ENCODE assay signal across 10 cellular contexts in the genomic region with DNA sequence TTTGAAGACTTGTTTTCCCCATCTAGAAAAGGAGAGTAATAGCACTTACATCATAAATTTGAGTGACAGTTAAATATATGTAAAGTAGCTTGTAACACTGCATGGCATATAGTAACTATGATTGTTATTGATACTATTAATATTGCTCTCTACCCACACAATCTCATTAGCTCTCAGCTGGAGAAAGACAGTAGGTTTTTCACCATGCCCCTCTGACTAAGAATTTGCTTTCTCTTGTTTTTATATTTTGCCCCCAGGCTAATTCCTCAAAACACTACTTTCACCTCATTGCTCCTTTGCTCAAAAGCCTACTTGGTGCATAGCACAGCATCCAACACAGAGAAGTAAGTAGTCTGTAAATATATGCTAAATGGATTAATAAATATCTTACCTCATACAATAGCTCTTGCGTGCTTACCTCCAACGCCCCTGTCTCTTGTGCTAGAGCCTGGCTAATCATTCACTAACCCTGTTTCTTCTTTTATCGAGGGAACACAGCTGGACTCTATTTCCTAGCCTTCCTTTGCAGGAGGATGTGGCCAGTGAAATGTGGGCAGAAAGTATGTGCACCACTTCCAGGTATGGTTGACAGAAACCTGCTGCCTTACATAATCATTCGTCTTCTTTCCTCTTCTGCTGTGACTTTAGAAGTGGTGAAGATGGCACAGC.
DNase-seq lines count a peak whose midpoint lies in the region; ATAC-seq and TF ChIP-seq lines count a peak whose summit lies in the region.
"Had no signal": no experiment of that assay in that cellular context is flagged by ENCODE, and none has a peak within 500 bp of the region (broad histone marks: within the 10 kb centered on the region; RNA-seq: fewer than 3 reads in every experiment).

No MANE protein-coding gene starts in this region.

- H3K27ac ChIP-seq in OCI-LY7 (ENCODE audit: low read depth, low read length, poor library complexity, severe bottlenecking): peak overlapping the region; percentile 71
- H3K27ac ChIP-seq: lower lobe of right lung had no signal

- no peaks in the 10 kb centered on the region for H3K9me2 ChIP-seq in OCI-LY7 (ENCODE audit: insufficient read depth, low read length)

- no peak overlapping the region for H3K4me3 ChIP-seq in OCI-LY7 (ENCODE audit: low read depth, low read length, poor library complexity, severe bottlenecking)
- H3K4me3 ChIP-seq: lower lobe of right lung had no signal

- no peaks in the 10 kb centered on the region for H3K9me3 ChIP-seq in OCI-LY7 (ENCODE audit: low read length)
- H3K9me3 ChIP-seq: lower lobe of right lung had no signal

- no peaks in the 10 kb centered on the region for H3K36me3 ChIP-seq in OCI-LY7 (ENCODE audit: insufficient read depth, low read length)
- H3K36me3 ChIP-seq: lower lobe of right lung had no signal

- no peaks in the 10 kb centered on the region for H4K20me1 ChIP-seq in OCI-LY7 (ENCODE audit: insufficient read depth, low read length)

- H3K4me3 Mint-ChIP-seq in natural killer cell treated with Interleukin-12 subunit alpha and Interleukin-12 subunit beta and Interleukin-15 and Interleukin-18, amount 100 ng/mL, for 72 hours: peak overlapping the region; percentile 47

- peaks cover 67% of the 10 kb centered on the region for H3K4me1 ChIP-seq in OCI-LY7 (ENCODE audit: insufficient read depth, low read length, poor library complexity, severe bottlenecking)
- H3K4me1 ChIP-seq: lower lobe of right lung had no signal

- H3K36me3 Mint-ChIP-seq in natural killer cell treated with Interleukin-12 subunit alpha and Interleukin-12 subunit beta and Interleukin-15 and Interleukin-18, amount 100 ng/mL, for 72 hours: no peaks in the 10 kb centered on the region

- peak overlapping the region; percentile 55 for H3K4me2 ChIP-seq in OCI-LY7 (ENCODE audit: low read length)

- H3K79me2 ChIP-seq in OCI-LY7 (ENCODE audit: insufficient read depth, low read depth, low read length): no peaks in the 10 kb centered on the region

- CTCF ChIA-PET in OCI-LY7 (lab: Charles Lee; ENCODE audit: unreplicated experiment): no interaction called here

- TF ChIP-seq CTCF in OCI-LY7 (conservative IDR thresholded peaks at IDR 0.05; ENCODE audit: low read length): no peak

- ATAC-seq in GM19035 (IDR thresholded peaks at IDR 0.05; ENCODE audit: unreplicated experiment) (peak; percentile 59), HG02852 (IDR thresholded peaks at IDR 0.05; ENCODE audit: unreplicated experiment) (peak; percentile 53), GM18868 (IDR thresholded peaks at IDR 0.05; ENCODE audit: unreplicated experiment) (no peak)
- peak in 1 of 2 donors; percentile 36 for ATAC-seq in natural killer cell treated with Interleukin-12 subunit alpha and Interleukin-12 subunit beta and Interleukin-15 and Interleukin-18, amount 100 ng/mL, for 72 hours

- DNase-seq in OCI-LY7 (ENCODE audit: low spot score) (peak; percentile 50), H4 (ENCODE audit: low spot score) (no peak), AG08396 (ENCODE audit: low spot score) (no peak)
- DNase-seq in natural killer cell treated with Interleukin-12 subunit alpha and Interleukin-12 subunit beta and Interleukin-15 and Interleukin-18, amount 100 ng/mL, for 72 hours (ENCODE audit: low spot score): no peak
- no peak for DNase-seq in NK-92 treated with Interleukin-12 subunit alpha and Interleukin-12 subunit beta, amount 100 ng/mL, for 24 hours (lab: John Stamatoyannopoulos, UW)
- DNase-seq: IMR-90, lower lobe of right lung had no signal

- peaks cover 4% of the 10 kb centered on the region for H3K9me3 Mint-ChIP-seq in natural killer cell treated with Interleukin-12 subunit alpha and Interleukin-12 subunit beta and Interleukin-15 and Interleukin-18, amount 100 ng/mL, for 72 hours

- H2AFZ ChIP-seq in OCI-LY7 (ENCODE audit: low read length): no peak overlapping the region; the same call in 1 of the 2 replicates

- H3K4me1 Mint-ChIP-seq in natural killer cell treated with Interleukin-12 subunit alpha and Interleukin-12 subunit beta and Interleukin-15 and Interleukin-18, amount 100 ng/mL, for 72 hours (ENCODE audit: low read depth in 2 of 2): peaks cover 11 to 22% of the 10 kb centered on the region in 2 donors

- intact Hi-C loops in OCI-LY7 (cut with micrococcal nuclease; ENCODE audit: unreplicated experiment): no loop called here

- POLR2A ChIA-PET in OCI-LY7 (lab: Charles Lee): interaction anchor here (0.6 to 0.7 kb wide), 2 partner anchors 22 to 27 kb away, joined by 3 to 5 read pairs; no protein-coding TSS in a partner anchor

- peak overlapping the region in 1 of 2 donors; percentile 63 for H3K27ac Mint-ChIP-seq in natural killer cell treated with Interleukin-12 subunit alpha and Interleukin-12 subunit beta and Interleukin-15 and Interleukin-18, amount 100 ng/mL, for 72 hours

- no peaks in the 10 kb centered on the region for H3K27me3 Mint-ChIP-seq in natural killer cell treated with Interleukin-12 subunit alpha and Interleukin-12 subunit beta and Interleukin-15 and Interleukin-18, amount 100 ng/mL, for 72 hours

- no TSS peak for BruUV-seq in OCI-LY7 (replicated peaks; lab: Mats Ljungman, UMichigan)
